Comparison of ENCODE assay signal across 1 cellular context in the genomic region with DNA sequence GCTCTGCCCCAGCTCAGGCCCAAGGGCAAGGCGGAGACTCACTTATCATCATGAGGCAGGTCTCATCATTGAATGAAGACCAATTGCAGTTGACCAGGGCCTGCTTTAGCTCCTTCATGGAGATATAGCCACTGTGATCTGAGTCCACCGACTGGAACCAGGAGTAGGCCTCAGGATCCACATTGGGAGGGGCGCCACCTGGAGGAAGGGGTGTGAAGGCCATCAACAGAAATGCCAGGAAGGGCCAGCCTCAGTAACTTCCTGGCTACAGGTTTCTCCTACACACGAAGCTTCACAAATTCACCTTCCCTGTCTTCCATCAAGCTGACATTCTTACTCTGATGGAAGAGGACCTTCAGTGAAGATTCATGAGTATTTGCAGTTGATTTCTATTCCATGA.
TF ChIP-seq lines count a peak whose summit lies in the region.

No MANE protein-coding gene starts in this region.

TF ChIP-seq in GM23338, 12 proteins besides CTCF, POLR2A, EP300 and RAD21 (continued from another document):
- TF ChIP-seq, protein P1, sequence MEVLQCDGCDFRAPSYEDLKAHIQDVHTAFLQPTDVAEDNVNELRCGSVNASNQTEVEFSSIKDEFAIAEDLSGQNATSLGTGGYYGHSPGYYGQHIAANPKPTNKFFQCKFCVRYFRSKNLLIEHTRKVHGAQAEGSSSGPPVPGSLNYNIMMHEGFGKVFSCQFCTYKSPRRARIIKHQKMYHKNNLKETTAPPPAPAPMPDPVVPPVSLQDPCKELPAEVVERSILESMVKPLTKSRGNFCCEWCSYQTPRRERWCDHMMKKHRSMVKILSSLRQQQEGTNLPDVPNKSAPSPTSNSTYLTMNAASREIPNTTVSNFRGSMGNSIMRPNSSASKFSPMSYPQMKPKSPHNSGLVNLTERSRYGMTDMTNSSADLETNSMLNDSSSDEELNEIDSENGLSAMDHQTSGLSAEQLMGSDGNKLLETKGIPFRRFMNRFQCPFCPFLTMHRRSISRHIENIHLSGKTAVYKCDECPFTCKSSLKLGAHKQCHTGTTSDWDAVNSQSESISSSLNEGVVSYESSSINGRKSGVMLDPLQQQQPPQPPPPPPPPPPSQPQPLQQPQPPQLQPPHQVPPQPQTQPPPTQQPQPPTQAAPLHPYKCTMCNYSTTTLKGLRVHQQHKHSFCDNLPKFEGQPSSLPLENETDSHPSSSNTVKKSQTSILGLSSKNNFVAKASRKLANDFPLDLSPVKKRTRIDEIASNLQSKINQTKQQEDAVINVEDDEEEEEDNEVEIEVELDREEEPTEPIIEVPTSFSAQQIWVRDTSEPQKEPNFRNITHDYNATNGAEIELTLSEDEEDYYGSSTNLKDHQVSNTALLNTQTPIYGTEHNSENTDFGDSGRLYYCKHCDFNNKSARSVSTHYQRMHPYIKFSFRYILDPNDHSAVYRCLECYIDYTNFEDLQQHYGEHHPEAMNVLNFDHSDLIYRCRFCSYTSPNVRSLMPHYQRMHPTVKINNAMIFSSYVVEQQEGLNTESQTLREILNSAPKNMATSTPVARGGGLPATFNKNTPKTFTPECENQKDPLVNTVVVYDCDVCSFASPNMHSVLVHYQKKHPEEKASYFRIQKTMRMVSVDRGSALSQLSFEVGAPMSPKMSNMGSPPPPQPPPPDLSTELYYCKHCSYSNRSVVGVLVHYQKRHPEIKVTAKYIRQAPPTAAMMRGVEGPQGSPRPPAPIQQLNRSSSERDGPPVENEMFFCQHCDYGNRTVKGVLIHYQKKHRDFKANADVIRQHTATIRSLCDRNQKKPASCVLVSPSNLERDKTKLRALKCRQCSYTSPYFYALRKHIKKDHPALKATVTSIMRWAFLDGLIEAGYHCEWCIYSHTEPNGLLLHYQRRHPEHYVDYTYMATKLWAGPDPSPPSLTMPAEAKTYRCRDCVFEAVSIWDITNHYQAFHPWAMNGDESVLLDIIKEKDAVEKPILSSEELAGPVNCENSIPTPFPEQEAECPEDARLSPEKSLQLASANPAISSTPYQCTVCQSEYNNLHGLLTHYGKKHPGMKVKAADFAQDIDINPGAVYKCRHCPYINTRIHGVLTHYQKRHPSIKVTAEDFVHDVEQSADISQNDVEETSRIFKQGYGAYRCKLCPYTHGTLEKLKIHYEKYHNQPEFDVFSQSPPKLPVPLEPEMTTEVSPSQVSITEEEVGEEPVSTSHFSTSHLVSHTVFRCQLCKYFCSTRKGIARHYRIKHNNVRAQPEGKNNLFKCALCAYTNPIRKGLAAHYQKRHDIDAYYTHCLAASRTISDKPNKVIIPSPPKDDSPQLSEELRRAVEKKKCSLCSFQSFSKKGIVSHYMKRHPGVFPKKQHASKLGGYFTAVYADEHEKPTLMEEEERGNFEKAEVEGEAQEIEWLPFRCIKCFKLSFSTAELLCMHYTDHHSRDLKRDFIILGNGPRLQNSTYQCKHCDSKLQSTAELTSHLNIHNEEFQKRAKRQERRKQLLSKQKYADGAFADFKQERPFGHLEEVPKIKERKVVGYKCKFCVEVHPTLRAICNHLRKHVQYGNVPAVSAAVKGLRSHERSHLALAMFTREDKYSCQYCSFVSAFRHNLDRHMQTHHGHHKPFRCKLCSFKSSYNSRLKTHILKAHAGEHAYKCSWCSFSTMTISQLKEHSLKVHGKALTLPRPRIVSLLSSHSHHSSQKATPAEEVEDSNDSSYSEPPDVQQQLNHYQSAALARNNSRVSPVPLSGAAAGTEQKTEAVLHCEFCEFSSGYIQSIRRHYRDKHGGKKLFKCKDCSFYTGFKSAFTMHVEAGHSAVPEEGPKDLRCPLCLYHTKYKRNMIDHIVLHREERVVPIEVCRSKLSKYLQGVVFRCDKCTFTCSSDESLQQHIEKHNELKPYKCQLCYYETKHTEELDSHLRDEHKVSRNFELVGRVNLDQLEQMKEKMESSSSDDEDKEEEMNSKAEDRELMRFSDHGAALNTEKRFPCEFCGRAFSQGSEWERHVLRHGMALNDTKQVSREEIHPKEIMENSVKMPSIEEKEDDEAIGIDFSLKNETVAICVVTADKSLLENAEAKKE (CRISPR knock-in tag; IDR thresholded peaks at IDR 0.05): no peak
- TF ChIP-seq EZH2phosphoT487 (IDR thresholded peaks at IDR 0.05; ENCODE audit: unreplicated experiment) (no peak), STAT1 (IDR thresholded peaks at IDR 0.05; ENCODE audit: unreplicated experiment) (no peak), ZNF114 (CRISPR knock-in tag; IDR thresholded peaks at IDR 0.05) (no peak), EZH2 (IDR thresholded peaks at IDR 0.05; ENCODE audit: low read depth, unreplicated experiment) (no peak), POLR2AphosphoS5 (IDR thresholded peaks at IDR 0.05; ENCODE audit: low read depth) (no peak), NANOG (IDR thresholded peaks at IDR 0.05; ENCODE audit: borderline replicate concordance) (no peak), CREB1 (CRISPR knock-in tag; IDR thresholded peaks at IDR 0.05; ENCODE audit: low read depth) (no peak), JUNB (IDR thresholded peaks at IDR 0.05; ENCODE audit: unreplicated experiment) (no peak), ZNF331 (CRISPR knock-in tag; IDR thresholded peaks at IDR 0.05; ENCODE audit: low read depth) (no peak)
- TF ChIP-seq, protein P2, sequence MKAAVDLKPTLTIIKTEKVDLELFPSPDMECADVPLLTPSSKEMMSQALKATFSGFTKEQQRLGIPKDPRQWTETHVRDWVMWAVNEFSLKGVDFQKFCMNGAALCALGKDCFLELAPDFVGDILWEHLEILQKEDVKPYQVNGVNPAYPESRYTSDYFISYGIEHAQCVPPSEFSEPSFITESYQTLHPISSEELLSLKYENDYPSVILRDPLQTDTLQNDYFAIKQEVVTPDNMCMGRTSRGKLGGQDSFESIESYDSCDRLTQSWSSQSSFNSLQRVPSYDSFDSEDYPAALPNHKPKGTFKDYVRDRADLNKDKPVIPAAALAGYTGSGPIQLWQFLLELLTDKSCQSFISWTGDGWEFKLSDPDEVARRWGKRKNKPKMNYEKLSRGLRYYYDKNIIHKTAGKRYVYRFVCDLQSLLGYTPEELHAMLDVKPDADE (IDR thresholded peaks at IDR 0.05): no peak
TF ChIP-seq in GM23338: peak in this region for 0.
